ENCODE assay signal across 8 cellular contexts in genomic region chr7:82605247-82605864, GRCh38.
DNase-seq lines count a peak whose midpoint lies in the region; ATAC-seq and TF ChIP-seq lines count a peak whose summit lies in the region.

No MANE protein-coding gene starts in this region.

- CTCF ChIA-PET in WTC11 (lab: Charles Lee): interaction anchor here (0.6 to 1.8 kb wide), 14 partner anchors 11 to 590 kb away, joined by 3 to 10 read pairs (median 4); no protein-coding TSS in a partner anchor

- no peak overlapping the region for H3K27ac Mint-ChIP-seq in WTC11

- DNase-seq in ELR (ENCODE audit: low read depth) (peak; percentile 59), HFF-Myc (ENCODE audit: extremely low read depth, low read depth) (no peak), NCI-H2107 (lab: John Stamatoyannopoulos, UW) (peak; percentile 36), WTC11 (ENCODE audit: low spot score) (no peak), iPS-NIHi7 (ENCODE audit: extremely low spot score) (peak; percentile 41), AG08396 (ENCODE audit: low spot score) (no peak)
- no peak for DNase-seq in effector memory CD4-positive, alpha-beta T cell

- H3K36me3 ChIP-seq in effector memory CD4-positive, alpha-beta T cell (ENCODE audit: control insufficient read depth, insufficient read depth, low read length): no peaks in the 10 kb centered on the region

- POLR2A ChIA-PET in WTC11 (lab: Charles Lee): no interaction called here

- no peaks in the 10 kb centered on the region for H3K27me3 ChIP-seq in effector memory CD4-positive, alpha-beta T cell (replicated peaks; ENCODE audit: control insufficient read depth, insufficient read depth, low read length, poor library complexity, severe bottlenecking)

- H3K36me3 Mint-ChIP-seq in WTC11: peaks cover 6% of the 10 kb centered on the region

- TF ChIP-seq CTCF in HFF-Myc (IDR thresholded peaks at IDR 0.05; ENCODE audit: low read depth, low read length, missing control alignments) (peak; percentile 49), WTC11 (IDR thresholded peaks at IDR 0.05) (peak; percentile 73)

- peak; percentile 57; the same call in 1 of the 2 replicates for ATAC-seq in WTC11
- ATAC-seq in HG03139 (IDR thresholded peaks at IDR 0.05; ENCODE audit: unreplicated experiment): no peak

- H3K27me3 Mint-ChIP-seq in WTC11 (ENCODE audit: low read depth): no peaks in the 10 kb centered on the region

- H3K9me3 Mint-ChIP-seq in WTC11: peaks cover 13% of the 10 kb centered on the region

- no peak overlapping the region for H3K4me3 Mint-ChIP-seq in WTC11

- no peaks in the 10 kb centered on the region for H3K4me1 ChIP-seq in effector memory CD4-positive, alpha-beta T cell (ENCODE audit: control insufficient read depth, insufficient read depth, low read length, poor library complexity, severe bottlenecking)

- H3K4me3 ChIP-seq in HFF-Myc (replicated peaks; ENCODE audit: low read depth, low read length): no peak overlapping the region
- H3K4me3 ChIP-seq in effector memory CD4-positive, alpha-beta T cell (ENCODE audit: insufficient read depth, low read depth, low read length, poor library complexity, severe bottlenecking): no peak overlapping the region

- H3K9me3 ChIP-seq in effector memory CD4-positive, alpha-beta T cell (ENCODE audit: control insufficient read depth, low read length): no peaks in the 10 kb centered on the region

- H3K4me1 Mint-ChIP-seq in WTC11: peaks cover 7% of the 10 kb centered on the region

- no peak overlapping the region for H3K27ac ChIP-seq in effector memory CD4-positive, alpha-beta T cell (ENCODE audit: insufficient read depth, low read length, poor library complexity, severe bottlenecking)

TF ChIP-seq in WTC11, 78 proteins besides CTCF, POLR2A, EP300 and RAD21:
- TF ChIP-seq, protein P1, sequence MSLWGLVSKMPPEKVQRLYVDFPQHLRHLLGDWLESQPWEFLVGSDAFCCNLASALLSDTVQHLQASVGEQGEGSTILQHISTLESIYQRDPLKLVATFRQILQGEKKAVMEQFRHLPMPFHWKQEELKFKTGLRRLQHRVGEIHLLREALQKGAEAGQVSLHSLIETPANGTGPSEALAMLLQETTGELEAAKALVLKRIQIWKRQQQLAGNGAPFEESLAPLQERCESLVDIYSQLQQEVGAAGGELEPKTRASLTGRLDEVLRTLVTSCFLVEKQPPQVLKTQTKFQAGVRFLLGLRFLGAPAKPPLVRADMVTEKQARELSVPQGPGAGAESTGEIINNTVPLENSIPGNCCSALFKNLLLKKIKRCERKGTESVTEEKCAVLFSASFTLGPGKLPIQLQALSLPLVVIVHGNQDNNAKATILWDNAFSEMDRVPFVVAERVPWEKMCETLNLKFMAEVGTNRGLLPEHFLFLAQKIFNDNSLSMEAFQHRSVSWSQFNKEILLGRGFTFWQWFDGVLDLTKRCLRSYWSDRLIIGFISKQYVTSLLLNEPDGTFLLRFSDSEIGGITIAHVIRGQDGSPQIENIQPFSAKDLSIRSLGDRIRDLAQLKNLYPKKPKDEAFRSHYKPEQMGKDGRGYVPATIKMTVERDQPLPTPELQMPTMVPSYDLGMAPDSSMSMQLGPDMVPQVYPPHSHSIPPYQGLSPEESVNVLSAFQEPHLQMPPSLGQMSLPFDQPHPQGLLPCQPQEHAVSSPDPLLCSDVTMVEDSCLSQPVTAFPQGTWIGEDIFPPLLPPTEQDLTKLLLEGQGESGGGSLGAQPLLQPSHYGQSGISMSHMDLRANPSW (CRISPR knock-in tag; conservative IDR thresholded peaks at IDR 0.05; ENCODE audit: low read depth): no peak
- TF ChIP-seq E2F5 (CRISPR knock-in tag; IDR thresholded peaks at IDR 0.05): no peak
- TF ChIP-seq SMAD3 (CRISPR knock-in tag; IDR thresholded peaks at IDR 0.05; ENCODE audit: borderline replicate concordance): no peak
- TF ChIP-seq ZNF232 (CRISPR knock-in tag; IDR thresholded peaks at IDR 0.05): no peak
- TF ChIP-seq CDX4 (CRISPR knock-in tag; IDR thresholded peaks at IDR 0.05; ENCODE audit: borderline replicate concordance): no peak
- no peak for TF ChIP-seq ARID4B (CRISPR knock-in tag; IDR thresholded peaks at IDR 0.05; ENCODE audit: borderline replicate concordance)
- TF ChIP-seq KAT7 (CRISPR knock-in tag; IDR thresholded peaks at IDR 0.05; ENCODE audit: borderline replicate concordance): no peak
- TF ChIP-seq, protein P2, sequence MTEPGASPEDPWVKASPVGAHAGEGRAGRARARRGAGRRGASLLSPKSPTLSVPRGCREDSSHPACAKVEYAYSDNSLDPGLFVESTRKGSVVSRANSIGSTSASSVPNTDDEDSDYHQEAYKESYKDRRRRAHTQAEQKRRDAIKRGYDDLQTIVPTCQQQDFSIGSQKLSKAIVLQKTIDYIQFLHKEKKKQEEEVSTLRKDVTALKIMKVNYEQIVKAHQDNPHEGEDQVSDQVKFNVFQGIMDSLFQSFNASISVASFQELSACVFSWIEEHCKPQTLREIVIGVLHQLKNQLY (CRISPR knock-in tag; IDR thresholded peaks at IDR 0.05): no peak
- TF ChIP-seq FOXJ3 (CRISPR knock-in tag; IDR thresholded peaks at IDR 0.05; ENCODE audit: borderline replicate concordance): no peak
- no peak for TF ChIP-seq PRRX2 (CRISPR knock-in tag; IDR thresholded peaks at IDR 0.05)
- no peak for TF ChIP-seq TEAD1 (CRISPR knock-in tag; IDR thresholded peaks at IDR 0.05)
- TF ChIP-seq, protein P3, sequence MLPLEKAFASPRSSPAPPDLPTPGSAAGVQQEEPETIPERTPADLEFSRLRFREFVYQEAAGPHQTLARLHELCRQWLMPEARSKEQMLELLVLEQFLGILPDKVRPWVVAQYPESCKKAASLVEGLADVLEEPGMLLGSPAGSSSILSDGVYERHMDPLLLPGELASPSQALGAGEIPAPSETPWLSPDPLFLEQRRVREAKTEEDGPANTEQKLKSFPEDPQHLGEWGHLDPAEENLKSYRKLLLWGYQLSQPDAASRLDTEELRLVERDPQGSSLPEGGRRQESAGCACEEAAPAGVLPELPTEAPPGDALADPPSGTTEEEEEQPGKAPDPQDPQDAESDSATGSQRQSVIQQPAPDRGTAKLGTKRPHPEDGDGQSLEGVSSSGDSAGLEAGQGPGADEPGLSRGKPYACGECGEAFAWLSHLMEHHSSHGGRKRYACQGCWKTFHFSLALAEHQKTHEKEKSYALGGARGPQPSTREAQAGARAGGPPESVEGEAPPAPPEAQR (CRISPR knock-in tag; IDR thresholded peaks at IDR 0.05): no peak
- TF ChIP-seq OVOL2 (CRISPR knock-in tag; IDR thresholded peaks at IDR 0.05; ENCODE audit: borderline replicate concordance): no peak

Comparison
In these comparisons a context has a peak if more than half of its experiments do, and no peak if none do; other contexts are left out.
1. DNase-seq: peak in ELR (single experiment), NCI-H2107 (single experiment) and iPS-NIHi7 (single experiment); none in HFF-Myc (single experiment), WTC11 (single experiment), effector memory CD4-positive, alpha-beta T cell (0 of 3) and AG08396 (single experiment).